ENCODE assay signal across 1 cellular context in the genomic region with DNA sequence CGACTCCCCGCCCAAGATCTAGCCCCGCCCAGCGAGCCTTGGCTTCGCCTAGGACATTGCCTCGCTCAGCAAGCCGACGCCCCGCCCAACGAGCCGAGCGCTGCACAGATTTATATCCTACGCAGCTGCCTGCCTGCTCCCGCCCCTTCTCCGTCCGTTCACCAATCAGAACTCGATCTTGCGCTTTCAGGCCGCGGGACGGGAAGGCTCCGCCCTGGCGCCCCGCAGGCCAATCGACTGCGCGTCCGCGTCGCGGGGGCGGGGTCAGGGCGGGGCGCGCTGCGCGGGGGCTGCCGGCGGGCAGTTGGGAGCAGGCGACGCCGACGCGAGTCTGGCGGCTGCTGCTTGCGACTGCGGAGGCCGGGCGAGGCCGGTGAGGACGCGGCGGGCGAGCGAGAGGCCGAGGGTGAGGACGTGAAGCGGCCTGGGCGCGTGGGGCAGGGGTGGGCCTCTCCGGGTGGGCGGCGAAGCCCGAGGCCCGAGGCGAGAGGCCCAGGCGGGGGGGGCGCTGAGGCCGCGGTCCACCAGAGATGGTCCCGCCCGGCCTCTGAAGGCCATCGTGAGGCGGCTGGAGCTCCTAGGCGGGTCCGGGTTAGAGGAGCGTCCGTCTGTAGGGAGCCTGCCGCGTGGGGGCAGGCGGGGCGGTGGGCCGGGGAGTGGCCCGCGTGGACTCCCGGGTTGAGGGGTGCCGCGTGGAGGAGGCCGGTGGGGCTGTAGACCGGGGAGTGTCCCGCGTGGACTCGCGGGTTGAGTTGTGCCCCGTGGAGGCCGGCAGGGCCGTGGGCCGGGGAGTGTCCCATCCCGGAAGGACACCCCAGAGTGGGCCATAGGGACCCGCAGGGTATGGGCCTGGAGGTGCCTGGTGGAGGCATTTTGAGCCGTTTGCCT.
A peak's percentile ranks its signal among the peaks of the same experiment; 100 is the strongest.
TF ChIP-seq lines count a peak whose summit lies in the region.

A gene with protein sequence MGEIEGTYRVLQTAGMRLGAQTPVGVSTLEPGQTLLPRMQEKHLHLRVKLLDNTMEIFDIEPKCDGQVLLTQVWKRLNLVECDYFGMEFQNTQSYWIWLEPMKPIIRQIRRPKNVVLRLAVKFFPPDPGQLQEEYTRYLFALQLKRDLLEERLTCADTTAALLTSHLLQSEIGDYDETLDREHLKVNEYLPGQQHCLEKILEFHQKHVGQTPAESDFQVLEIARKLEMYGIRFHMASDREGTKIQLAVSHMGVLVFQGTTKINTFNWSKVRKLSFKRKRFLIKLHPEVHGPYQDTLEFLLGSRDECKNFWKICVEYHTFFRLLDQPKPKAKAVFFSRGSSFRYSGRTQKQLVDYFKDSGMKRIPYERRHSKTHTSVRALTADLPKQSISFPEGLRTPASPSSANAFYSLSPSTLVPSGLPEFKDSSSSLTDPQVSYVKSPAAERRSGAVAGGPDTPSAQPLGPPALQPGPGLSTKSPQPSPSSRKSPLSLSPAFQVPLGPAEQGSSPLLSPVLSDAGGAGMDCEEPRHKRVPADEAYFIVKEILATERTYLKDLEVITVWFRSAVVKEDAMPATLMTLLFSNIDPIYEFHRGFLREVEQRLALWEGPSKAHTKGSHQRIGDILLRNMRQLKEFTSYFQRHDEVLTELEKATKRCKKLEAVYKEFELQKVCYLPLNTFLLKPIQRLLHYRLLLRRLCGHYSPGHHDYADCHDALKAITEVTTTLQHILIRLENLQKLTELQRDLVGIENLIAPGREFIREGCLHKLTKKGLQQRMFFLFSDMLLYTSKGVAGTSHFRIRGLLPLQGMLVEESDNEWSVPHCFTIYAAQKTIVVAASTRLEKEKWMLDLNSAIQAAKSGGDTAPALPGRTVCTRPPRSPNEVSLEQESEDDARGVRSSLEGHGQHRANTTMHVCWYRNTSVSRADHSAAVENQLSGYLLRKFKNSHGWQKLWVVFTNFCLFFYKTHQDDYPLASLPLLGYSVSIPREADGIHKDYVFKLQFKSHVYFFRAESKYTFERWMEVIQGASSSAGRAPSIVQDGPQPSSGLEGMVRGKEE (plus strand): TSS at position 303 of the 888 bp plus-strand sequence. CDS start 16,823 bp downstream, outside the sequence.

TF ChIP-seq in HepG2, 621 proteins besides CTCF, POLR2A, EP300 and RAD21 (continued from another document and continues in another):
- TF ChIP-seq, protein P1, sequence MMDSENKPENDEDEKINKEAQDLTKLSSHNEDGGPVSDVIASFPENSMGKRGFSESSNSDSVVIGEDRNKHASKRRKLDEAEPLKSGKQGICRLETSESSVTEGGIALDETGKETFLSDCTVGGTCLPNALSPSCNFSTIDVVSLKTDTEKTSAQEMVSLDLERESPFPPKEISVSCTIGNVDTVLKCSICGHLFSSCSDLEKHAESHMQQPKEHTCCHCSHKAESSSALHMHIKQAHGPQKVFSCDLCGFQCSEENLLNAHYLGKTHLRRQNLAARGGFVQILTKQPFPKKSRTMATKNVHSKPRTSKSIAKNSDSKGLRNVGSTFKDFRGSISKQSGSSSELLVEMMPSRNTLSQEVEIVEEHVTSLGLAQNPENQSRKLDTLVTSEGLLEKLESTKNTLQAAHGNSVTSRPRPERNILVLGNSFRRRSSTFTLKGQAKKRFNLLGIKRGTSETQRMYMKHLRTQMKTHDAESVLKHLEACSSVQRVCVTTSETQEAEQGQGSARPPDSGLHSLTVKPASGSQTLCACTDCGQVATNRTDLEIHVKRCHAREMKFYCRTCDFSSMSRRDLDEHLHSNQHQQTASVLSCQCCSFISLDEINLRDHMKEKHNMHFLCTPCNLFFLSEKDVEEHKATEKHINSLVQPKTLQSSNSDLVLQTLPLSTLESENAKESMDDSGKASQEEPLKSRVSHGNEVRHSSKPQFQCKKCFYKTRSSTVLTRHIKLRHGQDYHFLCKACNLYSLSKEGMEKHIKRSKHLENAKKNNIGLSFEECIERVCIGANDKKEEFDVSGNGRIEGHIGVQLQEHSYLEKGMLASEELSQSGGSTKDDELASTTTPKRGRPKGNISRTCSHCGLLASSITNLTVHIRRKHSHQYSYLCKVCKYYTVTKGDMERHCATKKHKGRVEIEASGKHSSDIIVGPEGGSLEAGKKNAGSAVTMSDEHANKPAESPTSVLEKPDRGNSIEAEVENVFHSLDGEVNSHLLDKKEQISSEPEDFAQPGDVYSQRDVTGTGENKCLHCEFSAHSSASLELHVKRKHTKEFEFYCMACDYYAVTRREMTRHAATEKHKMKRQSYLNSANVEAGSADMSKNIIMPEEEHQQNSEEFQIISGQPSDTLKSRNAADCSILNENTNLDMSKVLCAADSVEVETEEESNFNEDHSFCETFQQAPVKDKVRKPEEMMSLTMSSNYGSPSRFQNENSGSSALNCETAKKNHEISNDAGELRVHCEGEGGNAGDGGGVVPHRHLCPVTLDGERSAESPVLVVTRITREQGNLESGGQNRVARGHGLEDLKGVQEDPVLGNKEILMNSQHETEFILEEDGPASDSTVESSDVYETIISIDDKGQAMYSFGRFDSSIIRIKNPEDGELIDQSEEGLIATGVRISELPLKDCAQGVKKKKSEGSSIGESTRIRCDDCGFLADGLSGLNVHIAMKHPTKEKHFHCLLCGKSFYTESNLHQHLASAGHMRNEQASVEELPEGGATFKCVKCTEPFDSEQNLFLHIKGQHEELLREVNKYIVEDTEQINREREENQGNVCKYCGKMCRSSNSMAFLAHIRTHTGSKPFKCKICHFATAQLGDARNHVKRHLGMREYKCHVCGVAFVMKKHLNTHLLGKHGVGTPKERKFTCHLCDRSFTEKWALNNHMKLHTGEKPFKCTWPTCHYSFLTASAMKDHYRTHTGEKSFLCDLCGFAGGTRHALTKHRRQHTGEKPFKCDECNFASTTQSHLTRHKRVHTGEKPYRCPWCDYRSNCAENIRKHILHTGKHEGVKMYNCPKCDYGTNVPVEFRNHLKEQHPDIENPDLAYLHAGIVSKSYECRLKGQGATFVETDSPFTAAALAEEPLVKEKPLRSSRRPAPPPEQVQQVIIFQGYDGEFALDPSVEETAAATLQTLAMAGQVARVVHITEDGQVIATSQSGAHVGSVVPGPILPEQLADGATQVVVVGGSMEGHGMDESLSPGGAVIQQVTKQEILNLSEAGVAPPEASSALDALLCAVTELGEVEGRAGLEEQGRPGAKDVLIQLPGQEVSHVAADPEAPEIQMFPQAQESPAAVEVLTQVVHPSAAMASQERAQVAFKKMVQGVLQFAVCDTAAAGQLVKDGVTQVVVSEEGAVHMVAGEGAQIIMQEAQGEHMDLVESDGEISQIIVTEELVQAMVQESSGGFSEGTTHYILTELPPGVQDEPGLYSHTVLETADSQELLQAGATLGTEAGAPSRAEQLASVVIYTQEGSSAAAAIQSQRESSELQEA (CRISPR knock-in tag; IDR thresholded peaks at IDR 0.05; ENCODE audit: not compliant biosample characterization) = no peak
- no peak for TF ChIP-seq NR2F2 (IDR thresholded peaks at IDR 0.05; ENCODE audit: borderline replicate concordance, low read depth)
- no peak for TF ChIP-seq ZFAT (CRISPR knock-in tag; conservative IDR thresholded peaks at IDR 0.05)
- peak; percentile 99 for TF ChIP-seq HMG20B (CRISPR knock-in tag; conservative IDR thresholded peaks at IDR 0.05)
- TF ChIP-seq ZNF12 (CRISPR knock-in tag; IDR thresholded peaks at IDR 0.05) = no peak
- TF ChIP-seq, protein P2, sequence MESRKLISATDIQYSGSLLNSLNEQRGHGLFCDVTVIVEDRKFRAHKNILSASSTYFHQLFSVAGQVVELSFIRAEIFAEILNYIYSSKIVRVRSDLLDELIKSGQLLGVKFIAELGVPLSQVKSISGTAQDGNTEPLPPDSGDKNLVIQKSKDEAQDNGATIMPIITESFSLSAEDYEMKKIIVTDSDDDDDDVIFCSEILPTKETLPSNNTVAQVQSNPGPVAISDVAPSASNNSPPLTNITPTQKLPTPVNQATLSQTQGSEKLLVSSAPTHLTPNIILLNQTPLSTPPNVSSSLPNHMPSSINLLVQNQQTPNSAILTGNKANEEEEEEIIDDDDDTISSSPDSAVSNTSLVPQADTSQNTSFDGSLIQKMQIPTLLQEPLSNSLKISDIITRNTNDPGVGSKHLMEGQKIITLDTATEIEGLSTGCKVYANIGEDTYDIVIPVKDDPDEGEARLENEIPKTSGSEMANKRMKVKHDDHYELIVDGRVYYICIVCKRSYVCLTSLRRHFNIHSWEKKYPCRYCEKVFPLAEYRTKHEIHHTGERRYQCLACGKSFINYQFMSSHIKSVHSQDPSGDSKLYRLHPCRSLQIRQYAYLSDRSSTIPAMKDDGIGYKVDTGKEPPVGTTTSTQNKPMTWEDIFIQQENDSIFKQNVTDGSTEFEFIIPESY (CRISPR knock-in tag; IDR thresholded peaks at IDR 0.05) = peak; percentile 6; the same call in 1 of the 2 replicates
- no peak for TF ChIP-seq NPAS2 (CRISPR knock-in tag; IDR thresholded peaks at IDR 0.05; ENCODE audit: borderline replicate concordance)
- no peak for TF ChIP-seq ZNF567 (CRISPR knock-in tag; IDR thresholded peaks at IDR 0.05; ENCODE audit: borderline replicate concordance)
- no peak for TF ChIP-seq ZNF543 (CRISPR knock-in tag; IDR thresholded peaks at IDR 0.05)
- TF ChIP-seq HNRNPH1 (optimal IDR thresholded peaks at IDR 0.05; ENCODE audit: low read depth, low read length) = no peak
- TF ChIP-seq, protein P3, sequence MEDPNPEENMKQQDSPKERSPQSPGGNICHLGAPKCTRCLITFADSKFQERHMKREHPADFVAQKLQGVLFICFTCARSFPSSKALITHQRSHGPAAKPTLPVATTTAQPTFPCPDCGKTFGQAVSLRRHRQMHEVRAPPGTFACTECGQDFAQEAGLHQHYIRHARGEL (CRISPR knock-in tag; IDR thresholded peaks at IDR 0.05) = no peak
- peak; percentile 75; the same call in 1 of the 3 replicates for TF ChIP-seq MXI1 (IDR thresholded peaks at IDR 0.05; ENCODE audit: borderline replicate concordance, low read depth, low read length)
- TF ChIP-seq ZNF740 (CRISPR knock-in tag; IDR thresholded peaks at IDR 0.05) = peak; percentile 97
- TF ChIP-seq SOX6 (IDR thresholded peaks at IDR 0.05) = no peak
- TF ChIP-seq SOX6 (CRISPR knock-in tag; IDR thresholded peaks at IDR 0.05) = no peak
- TF ChIP-seq, protein P4, sequence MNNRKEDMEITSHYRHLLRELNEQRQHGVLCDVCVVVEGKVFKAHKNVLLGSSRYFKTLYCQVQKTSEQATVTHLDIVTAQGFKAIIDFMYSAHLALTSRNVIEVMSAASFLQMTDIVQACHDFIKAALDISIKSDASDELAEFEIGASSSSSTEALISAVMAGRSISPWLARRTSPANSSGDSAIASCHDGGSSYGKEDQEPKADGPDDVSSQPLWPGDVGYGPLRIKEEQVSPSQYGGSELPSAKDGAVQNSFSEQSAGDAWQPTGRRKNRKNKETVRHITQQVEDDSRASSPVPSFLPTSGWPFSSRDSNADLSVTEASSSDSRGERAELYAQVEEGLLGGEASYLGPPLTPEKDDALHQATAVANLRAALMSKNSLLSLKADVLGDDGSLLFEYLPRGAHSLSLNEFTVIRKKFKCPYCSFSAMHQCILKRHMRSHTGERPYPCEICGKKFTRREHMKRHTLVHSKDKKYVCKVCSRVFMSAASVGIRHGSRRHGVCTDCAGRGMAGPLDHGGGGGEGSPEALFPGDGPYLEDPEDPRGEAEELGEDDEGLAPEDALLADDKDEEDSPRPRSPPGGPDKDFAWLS (CRISPR knock-in tag; IDR thresholded peaks at IDR 0.05; ENCODE audit: borderline replicate concordance) = no peak
- peak; percentile 84; the same call in 1 of the 2 replicates for TF ChIP-seq ZNF788 (CRISPR knock-in tag; IDR thresholded peaks at IDR 0.05; ENCODE audit: borderline replicate concordance)
- TF ChIP-seq HDAC6 (IDR thresholded peaks at IDR 0.05; ENCODE audit: low read depth, low read length) = no peak
- TF ChIP-seq, protein P5, sequence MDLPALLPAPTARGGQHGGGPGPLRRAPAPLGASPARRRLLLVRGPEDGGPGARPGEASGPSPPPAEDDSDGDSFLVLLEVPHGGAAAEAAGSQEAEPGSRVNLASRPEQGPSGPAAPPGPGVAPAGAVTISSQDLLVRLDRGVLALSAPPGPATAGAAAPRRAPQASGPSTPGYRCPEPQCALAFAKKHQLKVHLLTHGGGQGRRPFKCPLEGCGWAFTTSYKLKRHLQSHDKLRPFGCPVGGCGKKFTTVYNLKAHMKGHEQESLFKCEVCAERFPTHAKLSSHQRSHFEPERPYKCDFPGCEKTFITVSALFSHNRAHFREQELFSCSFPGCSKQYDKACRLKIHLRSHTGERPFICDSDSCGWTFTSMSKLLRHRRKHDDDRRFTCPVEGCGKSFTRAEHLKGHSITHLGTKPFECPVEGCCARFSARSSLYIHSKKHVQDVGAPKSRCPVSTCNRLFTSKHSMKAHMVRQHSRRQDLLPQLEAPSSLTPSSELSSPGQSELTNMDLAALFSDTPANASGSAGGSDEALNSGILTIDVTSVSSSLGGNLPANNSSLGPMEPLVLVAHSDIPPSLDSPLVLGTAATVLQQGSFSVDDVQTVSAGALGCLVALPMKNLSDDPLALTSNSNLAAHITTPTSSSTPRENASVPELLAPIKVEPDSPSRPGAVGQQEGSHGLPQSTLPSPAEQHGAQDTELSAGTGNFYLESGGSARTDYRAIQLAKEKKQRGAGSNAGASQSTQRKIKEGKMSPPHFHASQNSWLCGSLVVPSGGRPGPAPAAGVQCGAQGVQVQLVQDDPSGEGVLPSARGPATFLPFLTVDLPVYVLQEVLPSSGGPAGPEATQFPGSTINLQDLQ (CRISPR knock-in tag; IDR thresholded peaks at IDR 0.05) = peak; percentile 53; the same call in 1 of the 2 replicates
- no peak for TF ChIP-seq ZNF501 (CRISPR knock-in tag; IDR thresholded peaks at IDR 0.05)
- no peak for TF ChIP-seq ATF4 (CRISPR knock-in tag; IDR thresholded peaks at IDR 0.05)
- TF ChIP-seq ZNF724P (CRISPR knock-in tag; IDR thresholded peaks at IDR 0.05; ENCODE audit: borderline replicate concordance) = peak; percentile 75; the same call in 1 of the 2 replicates
- TF ChIP-seq ZBTB38 (CRISPR knock-in tag; IDR thresholded peaks at IDR 0.05) = peak; percentile 72; the same call in 1 of the 2 replicates
- peak; percentile 43 for TF ChIP-seq HDAC2 (CRISPR knock-in tag; IDR thresholded peaks at IDR 0.05)
- TF ChIP-seq ZBTB39 (CRISPR knock-in tag; IDR thresholded peaks at IDR 0.05) = no peak
- peak; percentile 35; the same call in 1 of the 2 replicates for TF ChIP-seq KDM5A (IDR thresholded peaks at IDR 0.05; ENCODE audit: borderline replicate concordance, low read length)
- TF ChIP-seq ZSCAN25 (CRISPR knock-in tag; IDR thresholded peaks at IDR 0.05) = 0 out of 2 replicates have a peak, but pooled peaks have one; percentile 54
